In the genomic region with DNA sequence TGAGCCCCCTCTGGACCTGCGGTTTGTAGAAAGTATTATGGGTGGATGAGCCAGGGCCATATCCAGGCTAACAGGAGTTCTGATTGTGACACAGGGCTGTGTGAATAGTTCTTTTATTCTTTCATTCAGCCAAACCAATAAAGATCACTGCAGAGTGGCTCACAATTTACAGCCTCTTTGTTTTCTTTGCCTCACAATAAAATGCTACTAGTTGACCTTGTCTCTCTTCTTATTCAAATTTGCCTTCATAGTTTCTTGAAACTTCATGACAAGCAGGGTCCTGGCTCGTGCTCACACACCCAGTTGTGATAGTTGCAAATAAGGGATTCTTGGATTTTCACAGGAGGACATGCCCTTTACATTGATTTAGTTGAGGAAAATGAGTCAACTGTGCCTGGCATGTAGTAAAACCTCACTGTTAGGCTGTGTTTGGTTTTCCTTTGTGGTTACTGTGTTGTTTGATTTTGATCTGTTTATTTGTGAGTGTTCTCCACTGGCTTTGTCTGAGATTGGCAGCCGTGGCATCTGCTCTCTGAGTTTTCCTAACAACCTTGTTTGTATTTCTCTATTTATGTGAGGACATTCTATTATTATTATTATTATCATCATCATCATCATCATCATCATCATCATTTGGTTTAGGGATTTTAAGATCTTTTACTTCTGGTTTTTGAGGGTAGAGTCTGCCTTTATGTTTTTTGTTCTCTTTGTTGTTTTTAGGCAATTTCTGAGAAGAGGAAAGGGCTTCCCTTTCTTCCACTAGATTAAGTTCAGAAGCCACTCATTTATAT, we compare ENCODE assay signal across 26 cellular contexts. TPM values are rescaled to one million over a fixed set of nuclear protein-coding genes. Genes with fewer than 3 reads are reported as not detected.
DNase-seq lines count a peak whose midpoint lies in the region; ATAC-seq, FAIRE-seq and TF ChIP-seq lines count a peak whose summit lies in the region.
"Had no signal": no experiment of that assay in that cellular context is flagged by ENCODE, and none has a peak within 500 bp of the region (broad histone marks: within the 10 kb centered on the region; RNA-seq: fewer than 3 reads in every experiment).

No MANE protein-coding gene starts in this region.

- no peaks in the 10 kb centered on the region for H3K79me2 ChIP-seq in HepG2 (ENCODE audit: insufficient read depth, low read length)

- no peak for TF ChIP-seq CTCF in HepG2 (CRISPR knock-in tag; IDR thresholded peaks at IDR 0.05)
- TF ChIP-seq CTCF in right lobe of liver (IDR thresholded peaks at IDR 0.05): no peak
- TF ChIP-seq CTCF in VCaP (conservative IDR thresholded peaks at IDR 0.05): no peak
- no peak for TF ChIP-seq CTCF in heart right ventricle (IDR thresholded peaks at IDR 0.05)

- DNase-seq in HepG2 (ENCODE audit: low spot score) (no peak), right lobe of liver (no peak), globus pallidus (ENCODE audit: low spot score) (peak; percentile 57), mucosa of gallbladder (ENCODE audit: low spot score) (no peak), RCC 7860 (ENCODE audit: low spot score) (no peak), heart right ventricle (no peak)
- DNase-seq in activated CD8-positive, alpha-beta memory T cell treated with anti-CD3 and anti-CD28 coated beads, Interleukin-2, amount 50 U/mL, for 48 hours: no peak
- DNase-seq: ACHN; activated CD4-positive, alpha-beta T cell treated with anti-CD3 and anti-CD28 coated beads, Interleukin-2, amount 50 U/mL, for 1 hour; activated T-cell treated with anti-CD3 and anti-CD28 coated beads, Interleukin-2, amount 50 U/mL, for 4 hours; adrenal gland; CD8-positive, alpha-beta memory T cell; dermis blood vessel endothelial cell; GDM1; NCI-H1092; NCI-H82; SHP77 treated with DMSO at 0.1 percent for 48 hours; stimulated activated naive CD8-positive, alpha-beta T cell treated with anti-CD3 and anti-CD28 coated beads, Interleukin-15, amount 100 ng/mL, for 72 hours; T-helper 9 cell had no signal

- H3K4me2 ChIP-seq in HepG2 (ENCODE audit: low read depth, low read length): no peak overlapping the region

- no peak overlapping the region for H2AFZ ChIP-seq in HepG2 (ENCODE audit: low read length)

- TF ChIP-seq RAD21 in HepG2 (CRISPR knock-in tag; IDR thresholded peaks at IDR 0.05): no peak

- no peak overlapping the region for H3K4me3 ChIP-seq in HepG2 (replicated peaks in 1 of 3; ENCODE audit: insufficient read depth in 1 of 3, low read depth in 2 of 3, low read length in 3 of 3)
- H3K4me3 ChIP-seq in right lobe of liver: no peak overlapping the region
- no peak overlapping the region for H3K4me3 ChIP-seq in heart right ventricle
- H3K4me3 ChIP-seq: adrenal gland had no signal

- no peak for ATAC-seq in HepG2
- ATAC-seq in right lobe of liver: no peak
- no peak for ATAC-seq in heart right ventricle
- ATAC-seq: activated T-cell treated with anti-CD3 and anti-CD28 coated beads, Interleukin-2, amount 50 U/mL, for 4 hours; stimulated activated naive CD8-positive, alpha-beta T cell treated with anti-CD3 and anti-CD28 coated beads, Interleukin-15, amount 100 ng/mL, for 72 hours had no signal

- H3K27ac ChIP-seq in HepG2 (ENCODE audit: extremely low read length, insufficient read depth, low read length) (no peak overlapping the region), right lobe of liver (no peak overlapping the region), VCaP (peak overlapping the region; percentile 63), heart right ventricle (no peak overlapping the region)
- H3K27ac ChIP-seq: adrenal gland, neutrophil had no signal

- no peaks in the 10 kb centered on the region for H3K9me3 ChIP-seq in HepG2 (ENCODE audit: low read length)
- no peaks in the 10 kb centered on the region for H3K9me3 ChIP-seq in right lobe of liver
- H3K9me3 ChIP-seq in heart right ventricle: no peaks in the 10 kb centered on the region
- H3K9me3 ChIP-seq: adrenal gland, neutrophil had no signal

- BruUV-seq in HepG2 (replicated peaks; lab: Mats Ljungman, UMichigan): no TSS peak

- TF ChIP-seq EP300 in HepG2 (IDR thresholded peaks at IDR 0.05; ENCODE audit: low read depth in 2 of 2, low read length in 2 of 2): no peak
- TF ChIP-seq EP300 in HepG2 (CRISPR knock-in tag; IDR thresholded peaks at IDR 0.05; ENCODE audit: borderline replicate concordance): no peak

- TF ChIP-seq POLR2A in HepG2 (IDR thresholded peaks at IDR 0.05; ENCODE audit: insufficient read depth in 1 of 2, low read depth in 2 of 2, low read length in 2 of 2): no peak
- TF ChIP-seq POLR2A in right lobe of liver (IDR thresholded peaks at IDR 0.05): no peak

- H3K27me3 ChIP-seq in HepG2 (ENCODE audit: control insufficient read depth in 1 of 2, insufficient read depth in 2 of 2, low read length in 2 of 2): peaks cover 0 to 2% of the 10 kb centered on the region in 2 experiments; a peak in 1 of 5 replicates
- H3K27me3 ChIP-seq in right lobe of liver: no peaks in the 10 kb centered on the region
- H3K27me3 ChIP-seq in heart right ventricle: peaks cover 0 to 7% (median 0%) of the 10 kb centered on the region in 7 donors
- H3K27me3 ChIP-seq: adrenal gland had no signal

- no peak overlapping the region for H3K9ac ChIP-seq in HepG2 (ENCODE audit: insufficient read depth, low read depth, low read length)

- FAIRE-seq in HepG2 (lab: Jason Lieb, UNC) (no peak), RCC 7860 (lab: Jason Lieb, UNC) (no peak)
- FAIRE-seq: GM19239, HTR-8/SVneo had no signal

- intact Hi-C loops in HepG2 (cut with micrococcal nuclease; ENCODE audit: unreplicated experiment) (no loop called here), right lobe of liver (cut with DNase I) (no loop called here), heart right ventricle (cut with DNase I) (no loop called here)

- in situ Hi-C loops in HepG2 (cut with HindIII; ENCODE audit: extremely low pct_ligation_motif_present, low pct_unique_long_range_greater_than_20kb): no loop called here

- WGBS in HepG2 (ENCODE audit: low lambda C conversion rate): 1% methylated on average over 3 of the region's 3 CpGs
- 47% methylated on average over 3 of the region's 3 CpGs for WGBS in right lobe of liver (ENCODE audit: insufficient coverage, low coverage, low lambda C conversion rate, missing lambda C conversion rate)
- WGBS in heart right ventricle, 2 donors: 67 to 68% methylated on average over 3 of the region's 3 CpGs

- H4K20me1 ChIP-seq in HepG2 (ENCODE audit: insufficient read depth, low read length): no peaks in the 10 kb centered on the region

- no peaks in the 10 kb centered on the region for H3K36me3 ChIP-seq in HepG2 (replicated peaks in 1 of 2; ENCODE audit: control insufficient read depth in 1 of 2, insufficient read depth in 2 of 2, low read length in 2 of 2)
- no peaks in the 10 kb centered on the region for H3K36me3 ChIP-seq in right lobe of liver
- H3K36me3 ChIP-seq in heart right ventricle: no peaks in the 10 kb centered on the region
- H3K36me3 ChIP-seq: adrenal gland, neutrophil had no signal

- CTCF ChIA-PET in HepG2 (lab: Yijun Ruan, JAX; ENCODE audit: low intra/inter-chr PET ratio, low total read pairs): no interaction called here

- no peaks in the 10 kb centered on the region for H3K4me1 ChIP-seq in HepG2 (ENCODE audit: insufficient read depth, low read length)
- no peaks in the 10 kb centered on the region for H3K4me1 ChIP-seq in right lobe of liver
- H3K4me1 ChIP-seq in heart right ventricle: no peaks in the 10 kb centered on the region
- H3K4me1 ChIP-seq: adrenal gland had no signal

- POLR2A ChIA-PET in HepG2 (lab: Yijun Ruan, JAX): no interaction called here

RNA-seq across cellular contexts. Expression of a gene that starts 2.7 kb away (rescaled TPM):
- total RNA-seq in HepG2 (2016; rRNA removed; fragmentation: Illumina TruSeq; extraction: Trizol) (not detected in 2 replicates), right lobe of liver (under 1 TPM in 1 of 6 experiments, not detected in 5; 0.13 TPM), mucosa of gallbladder (not detected), heart right ventricle (not detected)
- not detected in 2 replicates for total RNA-seq in HepG2 (2016; cell fraction: cytosol; rRNA removed; fragmentation: Illumina TruSeq; extraction: Trizol; ENCODE audit: low read depth)
- not detected in 2 replicates for total RNA-seq in HepG2 (2016; cell fraction: insoluble cytoplasmic fraction; rRNA removed; fragmentation: Illumina TruSeq; extraction: Trizol)
- total RNA-seq in HepG2 (2016; cell fraction: membrane; rRNA removed; fragmentation: Illumina TruSeq; extraction: Trizol): not detected in 2 replicates
- total RNA-seq in HepG2 (2016; cell fraction: nucleus; rRNA removed; fragmentation: Illumina TruSeq; extraction: Trizol): not detected in 2 replicates
- polyA plus RNA-seq in HepG2 (2011; rRNA removed) (0.07 TPM in 1 of 2 replicates, not detected in the other), heart right ventricle (under 1 TPM in 1 of 2 donors, not detected in 1; 0.06 TPM)
- polyA plus RNA-seq in HepG2 (2011; cell fraction: cytosol; rRNA removed): not detected in 2 replicates
- not detected in 2 replicates for polyA plus RNA-seq in HepG2 (2011; cell fraction: nucleus; rRNA removed)
- not detected in 2 replicates for polyA plus RNA-seq in HepG2 (2012)
- polyA plus RNA-seq in HepG2 (2016; cell fraction: cytosol; fragmentation: Illumina TruSeq; extraction: Trizol; ENCODE audit: low read depth): not detected in 2 replicates
- polyA plus RNA-seq in HepG2 (2016; cell fraction: insoluble cytoplasmic fraction; fragmentation: Illumina TruSeq; extraction: Trizol; ENCODE audit: low read depth): not detected in 2 replicates
- not detected in 2 replicates for polyA plus RNA-seq in HepG2 (2016; cell fraction: membrane; fragmentation: Illumina TruSeq; extraction: Trizol; ENCODE audit: low read depth)
- polyA plus RNA-seq in HepG2 (2016; cell fraction: nucleus; fragmentation: Illumina TruSeq; extraction: Trizol; ENCODE audit: insufficient read depth, low read depth): not detected in 2 replicates
- 2.5 TPM in 1 of 2 replicates, not detected in the other for polyA minus RNA-seq in HepG2 (2011; rRNA and poly(A)+ RNA removed; ENCODE audit: low replicate concordance)
- not detected in 2 replicates for polyA minus RNA-seq in HepG2 (2011; cell fraction: cytosol; rRNA and poly(A)+ RNA removed)
- polyA minus RNA-seq in HepG2 (2011; cell fraction: nucleus; rRNA and poly(A)+ RNA removed): not detected in 2 replicates
- total RNA-seq: activated T-cell treated with anti-CD3 and anti-CD28 coated beads, Interleukin-2, amount 50 U/mL, for 4 hours; CD8-positive, alpha-beta memory T cell; fibroblast of lung; lung microvascular endothelial cell; skeletal muscle tissue had no signal
- polyA plus RNA-seq: CD8-positive, alpha-beta memory T cell had no signal

RNA-seq across cellular contexts. Expression of a gene that starts 19.0 kb away (rescaled TPM):
- total RNA-seq in HepG2 (2016; rRNA removed; fragmentation: Illumina TruSeq; extraction: Trizol) (not detected in 2 replicates), right lobe of liver (under 1 TPM in 1 of 6 experiments, not detected in 5; 0.15 TPM), mucosa of gallbladder (not detected), heart right ventricle (not detected)
- total RNA-seq in HepG2 (2016; cell fraction: cytosol; rRNA removed; fragmentation: Illumina TruSeq; extraction: Trizol; ENCODE audit: low read depth): not detected in 2 replicates
- total RNA-seq in HepG2 (2016; cell fraction: insoluble cytoplasmic fraction; rRNA removed; fragmentation: Illumina TruSeq; extraction: Trizol): not detected in 2 replicates
- not detected in 2 replicates for total RNA-seq in HepG2 (2016; cell fraction: membrane; rRNA removed; fragmentation: Illumina TruSeq; extraction: Trizol)
- not detected in 2 replicates for total RNA-seq in HepG2 (2016; cell fraction: nucleus; rRNA removed; fragmentation: Illumina TruSeq; extraction: Trizol)
- polyA plus RNA-seq in HepG2 (2011; rRNA removed) (0.03 TPM in 1 of 2 replicates, not detected in the other), heart right ventricle (under 1 TPM in 1 of 2 donors, not detected in 1; 0.06 TPM)
- not detected in 2 replicates for polyA plus RNA-seq in HepG2 (2011; cell fraction: cytosol; rRNA removed)
- polyA plus RNA-seq in HepG2 (2011; cell fraction: nucleus; rRNA removed): not detected in 2 replicates
- polyA plus RNA-seq in HepG2 (2012): not detected in 2 replicates
- 0.06 and 0.12 TPM in 2 replicates for polyA plus RNA-seq in HepG2 (2016; cell fraction: cytosol; fragmentation: Illumina TruSeq; extraction: Trizol; ENCODE audit: low read depth)
- polyA plus RNA-seq in HepG2 (2016; cell fraction: insoluble cytoplasmic fraction; fragmentation: Illumina TruSeq; extraction: Trizol; ENCODE audit: low read depth): 0.10 TPM in 1 of 2 replicates, not detected in the other
- 0.15 TPM in 1 of 2 replicates, not detected in the other for polyA plus RNA-seq in HepG2 (2016; cell fraction: membrane; fragmentation: Illumina TruSeq; extraction: Trizol; ENCODE audit: low read depth)
- polyA plus RNA-seq in HepG2 (2016; cell fraction: nucleus; fragmentation: Illumina TruSeq; extraction: Trizol; ENCODE audit: insufficient read depth, low read depth): 0.20 TPM in 1 of 2 replicates, not detected in the other
- 0.40 TPM in 1 of 2 replicates, not detected in the other for polyA minus RNA-seq in HepG2 (2011; rRNA and poly(A)+ RNA removed; ENCODE audit: low replicate concordance)
- polyA minus RNA-seq in HepG2 (2011; cell fraction: cytosol; rRNA and poly(A)+ RNA removed): not detected in 2 replicates
- not detected in 2 replicates for polyA minus RNA-seq in HepG2 (2011; cell fraction: nucleus; rRNA and poly(A)+ RNA removed)
- total RNA-seq: activated T-cell treated with anti-CD3 and anti-CD28 coated beads, Interleukin-2, amount 50 U/mL, for 4 hours; CD8-positive, alpha-beta memory T cell; dermis blood vessel endothelial cell; fibroblast of lung; lung microvascular endothelial cell; skeletal muscle tissue had no signal
- polyA plus RNA-seq: CD8-positive, alpha-beta memory T cell; fibroblast of lung had no signal

RNA-seq across cellular contexts. Expression of a gene that starts 20.4 kb away (rescaled TPM):
- total RNA-seq in HepG2 (2016; rRNA removed; fragmentation: Illumina TruSeq; extraction: Trizol): not detected in 2 replicates
- total RNA-seq in HepG2 (2016; cell fraction: cytosol; rRNA removed; fragmentation: Illumina TruSeq; extraction: Trizol; ENCODE audit: low read depth): not detected in 2 replicates
- not detected in 2 replicates for total RNA-seq in HepG2 (2016; cell fraction: insoluble cytoplasmic fraction; rRNA removed; fragmentation: Illumina TruSeq; extraction: Trizol)
- not detected in 2 replicates for total RNA-seq in HepG2 (2016; cell fraction: membrane; rRNA removed; fragmentation: Illumina TruSeq; extraction: Trizol)
- not detected in 2 replicates for total RNA-seq in HepG2 (2016; cell fraction: nucleus; rRNA removed; fragmentation: Illumina TruSeq; extraction: Trizol)
- not detected in 2 replicates for polyA plus RNA-seq in HepG2 (2011; rRNA removed)
- polyA plus RNA-seq in HepG2 (2011; cell fraction: cytosol; rRNA removed): not detected in 2 replicates
- not detected in 2 replicates for polyA plus RNA-seq in HepG2 (2011; cell fraction: nucleus; rRNA removed)
- not detected in 2 replicates for polyA plus RNA-seq in HepG2 (2012)
- not detected in 2 replicates for polyA plus RNA-seq in HepG2 (2016; cell fraction: cytosol; fragmentation: Illumina TruSeq; extraction: Trizol; ENCODE audit: low read depth)
- polyA plus RNA-seq in HepG2 (2016; cell fraction: insoluble cytoplasmic fraction; fragmentation: Illumina TruSeq; extraction: Trizol; ENCODE audit: low read depth): not detected in 2 replicates
- not detected in 2 replicates for polyA plus RNA-seq in HepG2 (2016; cell fraction: membrane; fragmentation: Illumina TruSeq; extraction: Trizol; ENCODE audit: low read depth)
- polyA plus RNA-seq in HepG2 (2016; cell fraction: nucleus; fragmentation: Illumina TruSeq; extraction: Trizol; ENCODE audit: insufficient read depth, low read depth): not detected in 2 replicates
- polyA minus RNA-seq in HepG2 (2011; rRNA and poly(A)+ RNA removed; ENCODE audit: low replicate concordance): not detected in 2 replicates
- not detected in 2 replicates for polyA minus RNA-seq in HepG2 (2011; cell fraction: cytosol; rRNA and poly(A)+ RNA removed)
- polyA minus RNA-seq in HepG2 (2011; cell fraction: nucleus; rRNA and poly(A)+ RNA removed): not detected in 2 replicates
- total RNA-seq in right lobe of liver: not detected
- total RNA-seq in mucosa of gallbladder: not detected
- total RNA-seq in heart right ventricle: not detected
- not detected for polyA plus RNA-seq in heart right ventricle
- total RNA-seq: activated T-cell treated with anti-CD3 and anti-CD28 coated beads, Interleukin-2, amount 50 U/mL, for 4 hours; adrenal gland; CD8-positive, alpha-beta memory T cell; dermis blood vessel endothelial cell; fibroblast of lung; lung microvascular endothelial cell; skeletal muscle tissue had no signal
- polyA plus RNA-seq: adrenal gland; CD8-positive, alpha-beta memory T cell; fibroblast of lung had no signal

RNA-seq across cellular contexts. Expression of a gene that starts 38.5 kb away (rescaled TPM):
- total RNA-seq in HepG2 (2016; rRNA removed; fragmentation: Illumina TruSeq; extraction: Trizol): not detected in 2 replicates
- not detected in 2 replicates for total RNA-seq in HepG2 (2016; cell fraction: cytosol; rRNA removed; fragmentation: Illumina TruSeq; extraction: Trizol; ENCODE audit: low read depth)
- not detected in 2 replicates for total RNA-seq in HepG2 (2016; cell fraction: insoluble cytoplasmic fraction; rRNA removed; fragmentation: Illumina TruSeq; extraction: Trizol)
- total RNA-seq in HepG2 (2016; cell fraction: membrane; rRNA removed; fragmentation: Illumina TruSeq; extraction: Trizol): not detected in 2 replicates
- total RNA-seq in HepG2 (2016; cell fraction: nucleus; rRNA removed; fragmentation: Illumina TruSeq; extraction: Trizol): not detected in 2 replicates
- polyA plus RNA-seq in HepG2 (2011; rRNA removed): 0.13 TPM in 2 replicates
- 0.05 TPM in 1 of 2 replicates, not detected in the other for polyA plus RNA-seq in HepG2 (2011; cell fraction: cytosol; rRNA removed)
- polyA plus RNA-seq in HepG2 (2011; cell fraction: nucleus; rRNA removed): not detected in 2 replicates
- polyA plus RNA-seq in HepG2 (2012): not detected in 2 replicates
- polyA plus RNA-seq in HepG2 (2016; cell fraction: cytosol; fragmentation: Illumina TruSeq; extraction: Trizol; ENCODE audit: low read depth): not detected in 2 replicates
- polyA plus RNA-seq in HepG2 (2016; cell fraction: insoluble cytoplasmic fraction; fragmentation: Illumina TruSeq; extraction: Trizol; ENCODE audit: low read depth): not detected in 2 replicates
- not detected in 2 replicates for polyA plus RNA-seq in HepG2 (2016; cell fraction: membrane; fragmentation: Illumina TruSeq; extraction: Trizol; ENCODE audit: low read depth)
- polyA plus RNA-seq in HepG2 (2016; cell fraction: nucleus; fragmentation: Illumina TruSeq; extraction: Trizol; ENCODE audit: insufficient read depth, low read depth): not detected in 2 replicates
- polyA minus RNA-seq in HepG2 (2011; rRNA and poly(A)+ RNA removed; ENCODE audit: low replicate concordance): 11.8 TPM in 1 of 2 replicates, not detected in the other
- not detected in 2 replicates for polyA minus RNA-seq in HepG2 (2011; cell fraction: cytosol; rRNA and poly(A)+ RNA removed)
- polyA minus RNA-seq in HepG2 (2011; cell fraction: nucleus; rRNA and poly(A)+ RNA removed): not detected in 2 replicates
- 1 to 10 TPM in 1 of 6 experiments, not detected in 5; 1.2 TPM for total RNA-seq in right lobe of liver
- total RNA-seq in mucosa of gallbladder: not detected
- total RNA-seq in heart right ventricle: under 1 TPM in 1 of 10 donors, not detected in 9; 0.21 TPM
- polyA plus RNA-seq in heart right ventricle: 1 to 10 TPM in 1 of 2 donors, not detected in 1; 1.1 TPM
- total RNA-seq: activated T-cell treated with anti-CD3 and anti-CD28 coated beads, Interleukin-2, amount 50 U/mL, for 4 hours; CD8-positive, alpha-beta memory T cell; fibroblast of lung; lung microvascular endothelial cell had no signal
- polyA plus RNA-seq: CD8-positive, alpha-beta memory T cell had no signal

RNA-seq across cellular contexts. Expression of a gene that starts 48.5 kb away (rescaled TPM):
- total RNA-seq in HepG2 (2016; rRNA removed; fragmentation: Illumina TruSeq; extraction: Trizol) (not detected in 2 replicates), right lobe of liver (not detected), mucosa of gallbladder (not detected), heart right ventricle (not detected)
- not detected in 2 replicates for total RNA-seq in HepG2 (2016; cell fraction: cytosol; rRNA removed; fragmentation: Illumina TruSeq; extraction: Trizol; ENCODE audit: low read depth)
- total RNA-seq in HepG2 (2016; cell fraction: insoluble cytoplasmic fraction; rRNA removed; fragmentation: Illumina TruSeq; extraction: Trizol): not detected in 2 replicates
- total RNA-seq in HepG2 (2016; cell fraction: membrane; rRNA removed; fragmentation: Illumina TruSeq; extraction: Trizol): not detected in 2 replicates
- not detected in 2 replicates for total RNA-seq in HepG2 (2016; cell fraction: nucleus; rRNA removed; fragmentation: Illumina TruSeq; extraction: Trizol)
- polyA plus RNA-seq in HepG2 (2011; rRNA removed) (not detected in 2 replicates), heart right ventricle (not detected)
- polyA plus RNA-seq in HepG2 (2011; cell fraction: cytosol; rRNA removed): not detected in 2 replicates
- polyA plus RNA-seq in HepG2 (2011; cell fraction: nucleus; rRNA removed): not detected in 2 replicates
- polyA plus RNA-seq in HepG2 (2012): not detected in 2 replicates
- polyA plus RNA-seq in HepG2 (2016; cell fraction: cytosol; fragmentation: Illumina TruSeq; extraction: Trizol; ENCODE audit: low read depth): not detected in 2 replicates
- polyA plus RNA-seq in HepG2 (2016; cell fraction: insoluble cytoplasmic fraction; fragmentation: Illumina TruSeq; extraction: Trizol; ENCODE audit: low read depth): not detected in 2 replicates
- polyA plus RNA-seq in HepG2 (2016; cell fraction: membrane; fragmentation: Illumina TruSeq; extraction: Trizol; ENCODE audit: low read depth): not detected in 2 replicates
- not detected in 2 replicates for polyA plus RNA-seq in HepG2 (2016; cell fraction: nucleus; fragmentation: Illumina TruSeq; extraction: Trizol; ENCODE audit: insufficient read depth, low read depth)
- not detected in 2 replicates for polyA minus RNA-seq in HepG2 (2011; rRNA and poly(A)+ RNA removed; ENCODE audit: low replicate concordance)
- polyA minus RNA-seq in HepG2 (2011; cell fraction: cytosol; rRNA and poly(A)+ RNA removed): not detected in 2 replicates
- not detected in 2 replicates for polyA minus RNA-seq in HepG2 (2011; cell fraction: nucleus; rRNA and poly(A)+ RNA removed)
- total RNA-seq: activated T-cell treated with anti-CD3 and anti-CD28 coated beads, Interleukin-2, amount 50 U/mL, for 4 hours; adrenal gland; CD8-positive, alpha-beta memory T cell; dermis blood vessel endothelial cell; fibroblast of lung; lung microvascular endothelial cell; skeletal muscle tissue had no signal
- polyA plus RNA-seq: adrenal gland; CD8-positive, alpha-beta memory T cell; fibroblast of lung had no signal
